In the genomic region with DNA sequence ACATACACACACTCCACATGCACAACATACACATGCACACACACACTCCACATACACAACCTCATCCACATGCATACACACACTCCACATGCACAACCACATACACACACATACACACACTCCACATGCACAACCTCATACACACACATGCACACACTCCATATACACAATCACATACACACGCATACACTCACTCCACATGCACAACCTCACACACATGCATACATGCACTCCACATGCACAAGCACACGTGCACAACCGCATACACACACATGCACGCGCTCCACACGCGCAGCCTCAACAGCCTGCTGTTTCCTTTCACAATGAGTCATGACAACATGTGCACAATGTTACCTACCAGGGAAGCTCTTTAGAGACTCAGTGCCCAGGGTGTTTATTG, we compare ENCODE assay signal across 25 cellular contexts.
"Had no signal": no experiment of that assay in that cellular context is flagged by ENCODE, and none has a peak within 500 bp of the region (broad histone marks: within the 10 kb centered on the region; RNA-seq: fewer than 3 reads in every experiment).

No MANE protein-coding gene starts in this region.

- H3K27me3 ChIP-seq: colonic mucosa, esophagus squamous epithelium, gastrocnemius medialis, heart left ventricle, hepatocyte, left lung had no signal

- FAIRE-seq: endometrium, keratinocyte had no signal

- H3K9me3 Mint-ChIP-seq: effector memory CD8-positive, alpha-beta T cell had no signal

- H2AFZ ChIP-seq: hepatocyte had no signal

- H3K4me1 Mint-ChIP-seq: endodermal cell, immature natural killer cell had no signal

- H3K27ac ChIP-seq: colonic mucosa, epithelial cell of prostate, esophagus squamous epithelium, gastrocnemius medialis, heart left ventricle, hepatocyte, left lung, lower lobe of right lung had no signal

- H3K79me2 ChIP-seq: hepatocyte had no signal

- H3K4me2 ChIP-seq: hepatocyte had no signal

- DNase-seq: colonic mucosa; cortex of kidney; effector CD8-positive, alpha-beta T cell; effector memory CD8-positive, alpha-beta T cell; endodermal cell; erythroblast; esophagus squamous epithelium; foreskin fibroblast; foreskin melanocyte; gastrocnemius medialis; heart left ventricle; hypothalamus; immature natural killer cell; left cardiac atrium; left lung; left ventricle myocardium superior; lower lobe of right lung; mesenchymal stem cell; midbrain had no signal

- H3K4me1 ChIP-seq: colonic mucosa, esophagus squamous epithelium, gastrocnemius medialis, heart left ventricle, left lung, lower lobe of right lung had no signal

- H3K4me3 ChIP-seq: colonic mucosa, esophagus squamous epithelium, gastrocnemius medialis, heart left ventricle, hepatocyte, left lung, lower lobe of right lung had no signal

- H3K27ac Mint-ChIP-seq: dendritic cell treated with granulocyte-macrophage colony-stimulating factor and Interleukin-4, amounts not matched to agents 40 ng/mL and 50 ng/mL, for 4 days; effector memory CD8-positive, alpha-beta T cell; endodermal cell; immature natural killer cell had no signal

- H3K36me3 Mint-ChIP-seq: immature natural killer cell had no signal

- H3K27me3 Mint-ChIP-seq: dendritic cell treated with granulocyte-macrophage colony-stimulating factor and Interleukin-4, amounts not matched to agents 40 ng/mL and 50 ng/mL, for 4 days; effector memory CD8-positive, alpha-beta T cell had no signal

- H3K4me3 Mint-ChIP-seq: dendritic cell treated with granulocyte-macrophage colony-stimulating factor and Interleukin-4, amounts not matched to agents 40 ng/mL and 50 ng/mL, for 4 days; effector memory CD8-positive, alpha-beta T cell; endodermal cell; immature natural killer cell had no signal

- ATAC-seq: effector memory CD8-positive, alpha-beta T cell; esophagus mucosa; gastrocnemius medialis; left cardiac atrium; left lung; left ventricle myocardium superior; lower lobe of right lung had no signal

- H3K36me3 ChIP-seq: colonic mucosa, esophagus squamous epithelium, gastrocnemius medialis, heart left ventricle, left lung, lower lobe of right lung had no signal

- H3K9me3 ChIP-seq: colonic mucosa had no signal
